Comparison of ENCODE assay signal across 15 cellular contexts in the genomic region with DNA sequence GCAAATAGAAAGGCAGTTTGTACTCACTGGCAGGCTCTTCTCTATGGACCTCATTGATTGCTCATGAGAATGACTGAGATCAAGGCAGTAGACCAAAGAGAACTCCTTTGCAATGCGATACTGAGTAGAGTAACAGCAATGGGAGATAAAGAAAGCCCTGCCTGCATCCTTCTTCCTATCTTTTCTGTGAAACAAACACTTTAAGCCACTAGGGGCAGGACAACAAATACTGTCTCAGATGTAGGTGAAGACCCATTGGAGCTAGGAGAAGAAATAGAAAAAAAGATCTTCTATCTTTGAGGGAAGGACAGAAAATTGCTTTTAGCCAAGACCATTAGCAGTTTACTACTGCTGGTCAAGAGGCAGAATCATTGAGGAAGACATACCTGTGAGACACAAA.
"Had no signal": no experiment of that assay in that cellular context is flagged by ENCODE, and none has a peak within 500 bp of the region (broad histone marks: within the 10 kb centered on the region; RNA-seq: fewer than 3 reads in every experiment).

No MANE protein-coding gene starts in this region.

- H3K27me3 Mint-ChIP-seq: brain; dendritic cell treated with granulocyte-macrophage colony-stimulating factor and Interleukin-4, amounts not matched to agents 40 ng/mL and 50 ng/mL, for 4 days; naive B cell had no signal

- H3K9me3 ChIP-seq: neutrophil, thyroid gland, vagina had no signal

- H3K27me3 ChIP-seq: neutrophil, thyroid gland, vagina had no signal

- H3K4me3 ChIP-seq: lung, thyroid gland, vagina had no signal

- H3K36me3 Mint-ChIP-seq: brain, immature natural killer cell, naive B cell had no signal

- H3K27ac Mint-ChIP-seq: brain; dendritic cell treated with granulocyte-macrophage colony-stimulating factor and Interleukin-4, amounts not matched to agents 40 ng/mL and 50 ng/mL, for 4 days; effector memory CD8-positive, alpha-beta T cell; immature natural killer cell; naive B cell had no signal

- H3K4me3 Mint-ChIP-seq: brain; dendritic cell treated with granulocyte-macrophage colony-stimulating factor and Interleukin-4, amounts not matched to agents 40 ng/mL and 50 ng/mL, for 4 days; effector memory CD8-positive, alpha-beta T cell; immature natural killer cell; naive B cell had no signal

- H3K4me1 ChIP-seq: thyroid gland, vagina had no signal

- H3K9me3 Mint-ChIP-seq: dendritic cell treated with granulocyte-macrophage colony-stimulating factor and Interleukin-4, amounts not matched to agents 40 ng/mL and 50 ng/mL, for 4 days; effector memory CD8-positive, alpha-beta T cell had no signal

- H3K36me3 ChIP-seq: neutrophil, thyroid gland, vagina had no signal

- H3K27ac ChIP-seq: neutrophil, thyroid gland, vagina had no signal

- DNase-seq: activated naive CD4-positive, alpha-beta T cell treated with anti-CD3 and anti-CD28 coated beads, Interleukin-2, amount 50 U/mL, for 16 hours; activated T-cell treated with anti-CD3 and anti-CD28 coated beads, Interleukin-2, amount 50 U/mL, for 1 hour; cerebellar nuclear complex; effector memory CD8-positive, alpha-beta T cell; erythroblast; hypothalamus; immature natural killer cell; naive B cell; small intestine; thyroid gland had no signal

- H3K4me1 Mint-ChIP-seq: immature natural killer cell, naive B cell had no signal
